ENCODE assay signal across 1 cellular context in the genomic region with DNA sequence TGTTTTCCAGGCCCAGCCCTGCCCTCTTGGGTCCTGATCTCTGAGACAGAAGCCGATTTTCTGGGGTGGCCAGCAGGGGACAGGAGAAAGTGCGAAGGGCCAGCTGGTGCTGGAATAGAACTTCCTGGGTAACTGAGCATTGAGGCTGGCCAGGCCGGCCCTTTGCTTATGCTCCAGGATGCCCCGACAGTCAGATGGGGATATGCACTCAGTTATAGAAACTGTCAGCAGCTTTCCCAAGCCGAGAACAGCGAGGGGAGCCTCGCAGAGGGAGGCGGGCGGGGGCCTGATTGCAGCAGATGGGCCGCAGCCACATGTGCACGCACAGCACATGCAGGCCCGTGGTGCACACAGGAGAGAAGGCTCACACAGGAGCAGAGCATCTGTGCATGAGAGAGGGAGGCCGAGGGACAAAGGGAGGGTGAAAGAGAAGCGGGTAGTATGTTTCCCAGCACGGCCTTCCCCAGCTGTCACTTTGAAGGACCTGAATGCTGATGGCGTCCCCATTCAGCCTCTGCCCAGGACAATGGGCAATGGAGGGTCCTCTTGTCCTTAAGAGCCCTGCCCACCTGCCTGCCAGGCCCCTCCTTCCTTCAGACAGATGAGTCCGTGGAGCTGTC.
TF ChIP-seq lines count a peak whose summit lies in the region.

No MANE protein-coding gene starts in this region.

TF ChIP-seq in K562, 482 proteins besides CTCF, POLR2A, EP300 and RAD21:
- TF ChIP-seq, protein P1, sequence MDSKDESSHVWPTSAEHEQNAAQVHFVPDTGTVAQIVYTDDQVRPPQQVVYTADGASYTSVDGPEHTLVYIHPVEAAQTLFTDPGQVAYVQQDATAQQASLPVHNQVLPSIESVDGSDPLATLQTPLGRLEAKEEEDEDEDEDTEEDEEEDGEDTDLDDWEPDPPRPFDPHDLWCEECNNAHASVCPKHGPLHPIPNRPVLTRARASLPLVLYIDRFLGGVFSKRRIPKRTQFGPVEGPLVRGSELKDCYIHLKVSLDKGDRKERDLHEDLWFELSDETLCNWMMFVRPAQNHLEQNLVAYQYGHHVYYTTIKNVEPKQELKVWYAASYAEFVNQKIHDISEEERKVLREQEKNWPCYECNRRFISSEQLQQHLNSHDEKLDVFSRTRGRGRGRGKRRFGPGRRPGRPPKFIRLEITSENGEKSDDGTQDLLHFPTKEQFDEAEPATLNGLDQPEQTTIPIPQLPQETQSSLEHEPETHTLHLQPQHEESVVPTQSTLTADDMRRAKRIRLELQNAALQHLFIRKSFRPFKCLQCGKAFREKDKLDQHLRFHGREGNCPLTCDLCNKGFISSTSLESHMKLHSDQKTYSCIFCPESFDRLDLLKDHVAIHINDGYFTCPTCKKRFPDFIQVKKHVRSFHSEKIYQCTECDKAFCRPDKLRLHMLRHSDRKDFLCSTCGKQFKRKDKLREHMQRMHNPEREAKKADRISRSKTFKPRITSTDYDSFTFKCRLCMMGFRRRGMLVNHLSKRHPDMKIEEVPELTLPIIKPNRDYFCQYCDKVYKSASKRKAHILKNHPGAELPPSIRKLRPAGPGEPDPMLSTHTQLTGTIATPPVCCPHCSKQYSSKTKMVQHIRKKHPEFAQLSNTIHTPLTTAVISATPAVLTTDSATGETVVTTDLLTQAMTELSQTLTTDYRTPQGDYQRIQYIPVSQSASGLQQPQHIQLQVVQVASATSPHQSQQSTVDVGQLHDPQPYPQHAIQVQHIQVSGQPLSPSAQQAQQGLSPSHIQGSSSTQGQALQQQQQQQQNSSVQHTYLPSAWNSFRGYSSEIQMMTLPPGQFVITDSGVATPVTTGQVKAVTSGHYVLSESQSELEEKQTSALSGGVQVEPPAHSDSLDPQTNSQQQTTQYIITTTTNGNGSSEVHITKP (IDR thresholded peaks at IDR 0.05; ENCODE audit: partially characterized antibody): peak; percentile 14
- no peak for TF ChIP-seq ASH1L (IDR thresholded peaks at IDR 0.05; ENCODE audit: borderline replicate concordance, low read depth, partially characterized antibody)
- peak; percentile 37; the same call in 1 of the 2 replicates for TF ChIP-seq GABPB1 (CRISPR knock-in tag; IDR thresholded peaks at IDR 0.05)
- TF ChIP-seq MED1 (CRISPR knock-in tag; IDR thresholded peaks at IDR 0.05; ENCODE audit: borderline replicate concordance): 0 out of 2 replicates have a peak, but pooled peaks have one; percentile 39
